1 cellular context compared by ENCODE assay signal in the genomic region with DNA sequence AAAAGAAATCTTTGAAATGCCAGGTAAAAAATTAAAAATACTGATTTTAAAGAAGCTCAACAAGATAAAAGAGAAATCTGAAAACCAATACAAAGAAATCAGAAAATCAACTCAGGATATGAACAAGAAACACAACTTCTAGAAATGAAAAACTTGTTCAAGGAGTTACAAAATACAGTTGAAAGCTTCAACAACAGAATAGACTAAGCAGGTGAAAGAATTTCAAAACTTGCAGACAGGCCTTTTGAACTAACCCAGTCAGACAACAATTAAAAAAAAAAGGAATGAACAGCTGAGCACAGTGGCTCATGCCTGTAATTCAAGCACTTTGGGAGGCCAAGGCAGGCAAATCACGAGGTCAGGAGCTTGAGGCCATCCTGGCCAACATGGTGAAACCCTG.
TF ChIP-seq lines count a peak whose summit lies in the region.

No MANE protein-coding gene starts in this region.

TF ChIP-seq in HepG2, 621 proteins besides CTCF, POLR2A, EP300 and RAD21:
- peak; percentile 100 for TF ChIP-seq ZNF160 (CRISPR knock-in tag; IDR thresholded peaks at IDR 0.05)
- TF ChIP-seq, protein P1, sequence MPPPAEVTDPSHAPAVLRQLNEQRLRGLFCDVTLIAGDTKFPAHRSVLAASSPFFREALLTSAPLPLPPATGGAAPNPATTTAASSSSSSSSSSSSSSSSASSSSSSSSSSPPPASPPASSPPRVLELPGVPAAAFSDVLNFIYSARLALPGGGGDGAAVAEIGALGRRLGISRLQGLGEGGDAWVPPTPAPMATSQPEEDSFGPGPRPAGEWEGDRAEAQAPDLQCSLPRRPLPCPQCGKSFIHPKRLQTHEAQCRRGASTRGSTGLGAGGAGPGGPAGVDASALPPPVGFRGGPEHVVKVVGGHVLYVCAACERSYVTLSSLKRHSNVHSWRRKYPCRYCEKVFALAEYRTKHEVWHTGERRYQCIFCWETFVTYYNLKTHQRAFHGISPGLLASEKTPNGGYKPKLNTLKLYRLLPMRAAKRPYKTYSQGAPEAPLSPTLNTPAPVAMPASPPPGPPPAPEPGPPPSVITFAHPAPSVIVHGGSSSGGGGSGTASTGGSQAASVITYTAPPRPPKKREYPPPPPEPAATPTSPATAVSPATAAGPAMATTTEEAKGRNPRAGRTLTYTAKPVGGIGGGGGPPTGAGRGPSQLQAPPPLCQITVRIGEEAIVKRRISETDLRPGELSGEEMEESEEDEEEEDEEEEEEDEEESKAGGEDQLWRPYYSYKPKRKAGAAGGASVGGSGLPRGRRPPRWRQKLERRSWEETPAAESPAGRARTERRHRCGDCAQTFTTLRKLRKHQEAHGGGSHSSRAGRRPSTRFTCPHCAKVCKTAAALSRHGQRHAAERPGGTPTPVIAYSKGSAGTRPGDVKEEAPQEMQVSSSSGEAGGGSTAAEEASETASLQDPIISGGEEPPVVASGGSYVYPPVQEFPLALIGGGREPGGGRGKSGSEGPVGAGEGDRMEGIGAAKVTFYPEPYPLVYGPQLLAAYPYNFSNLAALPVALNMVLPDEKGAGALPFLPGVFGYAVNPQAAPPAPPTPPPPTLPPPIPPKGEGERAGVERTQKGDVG (CRISPR knock-in tag; IDR thresholded peaks at IDR 0.05; ENCODE audit: borderline replicate concordance): no peak
